ENCODE assay signal across 11 cellular contexts in the genomic region with DNA sequence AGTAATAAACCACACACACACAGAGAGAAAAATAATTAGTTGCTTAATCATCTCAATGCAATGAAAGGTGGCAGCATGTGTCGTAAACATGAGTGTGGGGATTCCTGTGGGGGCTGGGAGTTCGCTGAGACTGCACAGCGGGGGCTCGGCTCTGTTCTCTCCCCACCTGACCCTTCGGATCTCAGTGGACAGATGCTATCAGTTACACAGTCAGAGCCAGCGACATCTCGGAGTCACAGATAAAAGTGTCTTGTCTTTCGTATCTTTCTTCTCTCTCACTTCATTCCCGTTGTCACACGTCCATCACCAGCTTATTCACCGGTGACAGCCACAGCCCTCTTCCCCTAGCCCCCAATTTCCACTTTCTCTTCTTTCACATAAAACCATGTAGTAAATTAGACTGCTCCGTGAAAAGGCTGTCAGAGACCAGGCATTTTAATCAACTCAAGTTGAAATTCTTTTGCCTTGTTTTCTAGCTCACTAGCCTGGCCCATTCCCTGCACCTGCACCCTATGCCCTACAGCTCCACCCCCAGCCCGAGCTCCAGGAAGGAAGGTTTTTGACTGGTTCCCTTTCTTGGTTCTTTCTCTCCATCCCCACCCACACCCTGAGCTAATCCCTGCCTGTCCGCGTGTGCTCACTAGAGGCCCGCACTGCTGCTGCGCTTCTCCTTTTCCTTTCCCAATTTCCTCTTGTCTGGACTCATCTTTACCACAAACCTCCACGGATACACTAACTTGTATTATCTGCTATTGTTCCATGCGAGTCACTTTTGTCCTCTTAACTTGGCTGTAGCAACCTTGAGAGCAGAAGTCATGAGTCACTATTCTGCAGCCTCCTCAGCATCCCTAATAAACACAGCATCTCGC. TPM values are rescaled to one million over a fixed set of nuclear protein-coding genes. Genes with fewer than 3 reads are reported as not detected.
A peak's percentile ranks its signal among the peaks of the same experiment; 100 is the strongest.
DNase-seq lines count a peak whose midpoint lies in the region; ATAC-seq and TF ChIP-seq lines count a peak whose summit lies in the region.
"Had no signal": no experiment of that assay in that cellular context is flagged by ENCODE, and none has a peak within 500 bp of the region (broad histone marks: within the 10 kb centered on the region; RNA-seq: fewer than 3 reads in every experiment).

No MANE protein-coding gene starts in this region.

- ATAC-seq in heart left ventricle (peak in 3 of 4 donors; percentile 62 to 86 (median 73)), HG02970 (IDR thresholded peaks at IDR 0.05; ENCODE audit: low FRiP score, unreplicated experiment) (no peak)
- ATAC-seq: activated naive CD8-positive, alpha-beta T cell treated with anti-CD3 and anti-CD28 coated beads, Interleukin-2, amount 50 U/mL, for 24 hours had no signal

- no peak for TF ChIP-seq POLR2A in heart left ventricle (IDR thresholded peaks at IDR 0.05)

- intact Hi-C loops in heart left ventricle (cut with DNase I): no loop called here

- peak; percentile 40 for DNase-seq in HT1080 (ENCODE audit: low read depth)
- DNase-seq in SKM-1 (lab: John Stamatoyannopoulos, UW; ENCODE audit: unreplicated experiment): peak; percentile 92
- DNase-seq in heart left ventricle: peak in 1 of 5 donors; percentile 45
- DNase-seq in retina: peak; percentile 61
- no peak for DNase-seq in effector CD8-positive, alpha-beta T cell (lab: John Stamatoyannopoulos, UW)
- DNase-seq in DMS114 treated with DMSO at 0.1 percent for 48 hours (lab: John Stamatoyannopoulos, UW; ENCODE audit: unreplicated experiment): no peak
- no peak for DNase-seq in stimulated activated naive CD4-positive, alpha-beta T cell treated with Interleukin-2 at 50 U/mL for 16 hours (lab: John Stamatoyannopoulos, UW)
- DNase-seq: activated naive CD8-positive, alpha-beta T cell treated with anti-CD3 and anti-CD28 coated beads, Interleukin-2, amount 50 U/mL, for 24 hours; NCI-H187; PC-9 had no signal

- H3K4me3 ChIP-seq in heart left ventricle: no peak overlapping the region
- H3K4me3 ChIP-seq: PC-9 had no signal

- peak overlapping the region in 1 of 12 donors; percentile 50 for H3K27ac ChIP-seq in heart left ventricle
- H3K27ac ChIP-seq: PC-9 had no signal

- no peak for TF ChIP-seq CTCF in heart left ventricle (IDR thresholded peaks at IDR 0.05)

- 45 to 60% (median 54%) methylated on average over 20 of the region's 20 CpGs for WGBS in heart left ventricle, 4 donors

- H3K27me3 ChIP-seq in heart left ventricle: no peaks in the 10 kb centered on the region

- H3K36me3 ChIP-seq in heart left ventricle: no peaks in the 10 kb centered on the region

- H3K9me3 ChIP-seq in heart left ventricle: no peaks in the 10 kb centered on the region

- peaks cover 0 to 28% (median 0%) of the 10 kb centered on the region in 12 donors for H3K4me1 ChIP-seq in heart left ventricle

RNA-seq across cellular contexts. Expression of gene COLEC12, which starts 36.8 kb away (rescaled TPM):
- total RNA-seq in HT1080 (2014; rRNA removed; shearing (Covaris generic)): not detected in 2 replicates
- 0.01 and 0.10 TPM in 2 replicates for polyA plus RNA-seq in HT1080 (2015; cell fraction: cytosol; rRNA removed)
- polyA plus RNA-seq in HT1080 (2015; cell fraction: nucleus; rRNA removed): 0.10 and 0.11 TPM in 2 replicates
- 10 to 100 TPM in 3 of 9 donors, 1 to 10 TPM in 6; 4.2 to 35.9 (median 8.0) TPM for total RNA-seq in heart left ventricle
- polyA plus RNA-seq in heart left ventricle: 1 to 10 TPM; 2.2 TPM
- total RNA-seq: PC-9 had no signal

Comparison
In these comparisons a context has a peak if more than half of its experiments do, and no peak if none do; other contexts are left out.
1. DNase-seq: peak in HT1080 (single experiment), SKM-1 (single experiment) and retina (single experiment); none in effector CD8-positive, alpha-beta T cell (single experiment), DMS114 treated with DMSO at 0.1 percent for 48 hours (single experiment) and stimulated activated naive CD4-positive, alpha-beta T cell treated with Interleukin-2 at 50 U/mL for 16 hours (single experiment).